Comparison of ENCODE assay signal across 7 cellular contexts in genomic region chr9:92145784-92146183, GRCh38. TPM values are rescaled to one million over a fixed set of nuclear protein-coding genes. Genes with fewer than 3 reads are reported as not detected.
DNase-seq lines count a peak whose midpoint lies in the region; TF ChIP-seq lines count a peak whose summit lies in the region.
"Not testable (repeated sequence)": the region's sequence is repeated elsewhere in the genome, so short reads cannot be mapped to it uniquely, and the experiment has no call there.

No MANE protein-coding gene starts in this region.

- intact Hi-C loops in activated T-helper 1 cell treated with anti-CD3 and anti-CD28 coated beads, Interleukin-12 subunit alpha, Interleukin-12 subunit beta, Interleukin-2, Interleukin-4 antibody, amounts not matched to agents 30 ng/mL and 10 ng/mL and 1 ng/mL, durations not matched to agents 14 hours and 24 hours and 36 hours (cut with micrococcal nuclease); uterus (cut with DNase I; ENCODE audit: low total_unique reads): not testable (repeated sequence)
- intact Hi-C loops in MCF 10A (cut with micrococcal nuclease): loop anchor here (10.0 kb wide), 1 partner anchor 59 kb away; no protein-coding TSS in a partner anchor

- not testable (repeated sequence) for H3K9me3 Mint-ChIP-seq in T-helper 1 cell treated with Interleukin-12 subunit alpha and Interleukin-12 subunit beta and Interleukin-4 antibody, amounts not matched to agents 30 μg/mL and 1 μg/mL, for 36 hours; activated T-helper 1 cell treated with anti-CD3 and anti-CD28 coated beads, Interleukin-12 subunit alpha, Interleukin-12 subunit beta, Interleukin-2, Interleukin-4 antibody, amounts not matched to agents 30 ng/mL and 10 ng/mL and 1 ng/mL, durations not matched to agents 14 hours and 24 hours and 36 hours; MCF 10A (ENCODE audit: unreplicated experiment); mesothelial cell of epicardium; osteocyte (ENCODE audit: unreplicated experiment)

- H3K9me3 ChIP-seq in BLaER1 treated with 17β-estradiol and CSF1 and Interleukin-3, amounts not matched to agents 10 nM and 100 nM (replicated peaks in 1 of 11); uterus: not testable (repeated sequence)

- H3K27ac ChIP-seq in BLaER1 treated with 17β-estradiol and CSF1 and Interleukin-3, amounts not matched to agents 10 nM and 100 nM: not testable (repeated sequence)
- H3K27ac ChIP-seq in uterus: peak overlapping the region; percentile 87

- peaks cover 21 to 33% (median 28%) of the 10 kb centered on the region in 10 experiments for H3K4me1 ChIP-seq in BLaER1 treated with 17β-estradiol and CSF1 and Interleukin-3, amounts not matched to agents 10 nM and 100 nM
- H3K4me1 ChIP-seq in uterus: not testable (repeated sequence)

- H3K27ac Mint-ChIP-seq in T-helper 1 cell treated with Interleukin-12 subunit alpha and Interleukin-12 subunit beta and Interleukin-4 antibody, amounts not matched to agents 30 μg/mL and 1 μg/mL, for 36 hours: peak overlapping the region; percentile 61
- peak overlapping the region; percentile 61 for H3K27ac Mint-ChIP-seq in activated T-helper 1 cell treated with anti-CD3 and anti-CD28 coated beads, Interleukin-12 subunit alpha, Interleukin-12 subunit beta, Interleukin-2, Interleukin-4 antibody, amounts not matched to agents 30 ng/mL and 10 ng/mL and 1 ng/mL, durations not matched to agents 14 hours and 24 hours and 36 hours
- H3K27ac Mint-ChIP-seq in MCF 10A (ENCODE audit: low read depth, unreplicated experiment): peak overlapping the region; percentile 49
- H3K27ac Mint-ChIP-seq in mesothelial cell of epicardium: peak overlapping the region; percentile 57
- H3K27ac Mint-ChIP-seq in osteocyte (ENCODE audit: unreplicated experiment): peak overlapping the region; percentile 97

- not testable (repeated sequence) for TF ChIP-seq CTCF in MCF 10A (IDR thresholded peaks at IDR 0.05; ENCODE audit: unreplicated experiment); mesothelial cell of epicardium (IDR thresholded peaks at IDR 0.05; ENCODE audit: unreplicated experiment); osteocyte (IDR thresholded peaks at IDR 0.05); uterus (IDR thresholded peaks at IDR 0.05)

- CTCF ChIA-PET in MCF 10A (lab: Yijun Ruan, JAX): interaction anchor here (0.6 to 2.5 kb wide), 6 partner anchors 8 to 100 kb away, joined by 3 to 10 read pairs (median 4); no protein-coding TSS in a partner anchor

- not testable (repeated sequence) for H3K4me1 Mint-ChIP-seq in T-helper 1 cell treated with Interleukin-12 subunit alpha and Interleukin-12 subunit beta and Interleukin-4 antibody, amounts not matched to agents 30 μg/mL and 1 μg/mL, for 36 hours (ENCODE audit: low read depth)
- peaks cover 17% of the 10 kb centered on the region for H3K4me1 Mint-ChIP-seq in activated T-helper 1 cell treated with anti-CD3 and anti-CD28 coated beads, Interleukin-12 subunit alpha, Interleukin-12 subunit beta, Interleukin-2, Interleukin-4 antibody, amounts not matched to agents 30 ng/mL and 10 ng/mL and 1 ng/mL, durations not matched to agents 14 hours and 24 hours and 36 hours (ENCODE audit: low read depth)
- H3K4me1 Mint-ChIP-seq in MCF 10A (ENCODE audit: insufficient read depth, unreplicated experiment): peaks cover 34% of the 10 kb centered on the region
- H3K4me1 Mint-ChIP-seq in mesothelial cell of epicardium: peaks cover 43% of the 10 kb centered on the region
- H3K4me1 Mint-ChIP-seq in osteocyte (ENCODE audit: unreplicated experiment): peaks cover 58% of the 10 kb centered on the region

- H3K4me2 ChIP-seq in BLaER1 treated with 17β-estradiol and CSF1 and Interleukin-3, amounts not matched to agents 10 nM and 100 nM: peak overlapping the region in 7 of 11 experiments; percentile 72 to 93 (median 79); a peak in 12 of 22 replicates

- H3K36me3 ChIP-seq in BLaER1 treated with 17β-estradiol and CSF1 and Interleukin-3, amounts not matched to agents 10 nM and 100 nM; uterus: not testable (repeated sequence)

- not testable (repeated sequence) for H3K4me3 ChIP-seq in BLaER1 treated with 17β-estradiol and CSF1 and Interleukin-3, amounts not matched to agents 10 nM and 100 nM; uterus

- peaks cover 22 to 34% (median 31%) of the 10 kb centered on the region in 11 experiments for H3K27me3 ChIP-seq in BLaER1 treated with 17β-estradiol and CSF1 and Interleukin-3, amounts not matched to agents 10 nM and 100 nM
- H3K27me3 ChIP-seq in uterus: not testable (repeated sequence)

- peaks cover 26% of the 10 kb centered on the region for H3K27me3 Mint-ChIP-seq in T-helper 1 cell treated with Interleukin-12 subunit alpha and Interleukin-12 subunit beta and Interleukin-4 antibody, amounts not matched to agents 30 μg/mL and 1 μg/mL, for 36 hours (ENCODE audit: low read depth)
- peaks cover 27% of the 10 kb centered on the region for H3K27me3 Mint-ChIP-seq in activated T-helper 1 cell treated with anti-CD3 and anti-CD28 coated beads, Interleukin-12 subunit alpha, Interleukin-12 subunit beta, Interleukin-2, Interleukin-4 antibody, amounts not matched to agents 30 ng/mL and 10 ng/mL and 1 ng/mL, durations not matched to agents 14 hours and 24 hours and 36 hours (ENCODE audit: insufficient read depth)
- not testable (repeated sequence) for H3K27me3 Mint-ChIP-seq in MCF 10A (ENCODE audit: insufficient read depth, unreplicated experiment); mesothelial cell of epicardium (ENCODE audit: low read depth); osteocyte (ENCODE audit: unreplicated experiment)

- TF ChIP-seq POLR2A in uterus (IDR thresholded peaks at IDR 0.05): not testable (repeated sequence)

- not testable (repeated sequence) for H3K9ac ChIP-seq in BLaER1 treated with 17β-estradiol and CSF1 and Interleukin-3, amounts not matched to agents 10 nM and 100 nM

- BruUV-seq in MCF 10A (replicated peaks; lab: Mats Ljungman, UMichigan): not testable (repeated sequence)

- DNase-seq in activated T-helper 1 cell treated with anti-CD3 and anti-CD28 coated beads, Interleukin-12 subunit alpha, Interleukin-12 subunit beta, Interleukin-2, Interleukin-4 antibody, amounts not matched to agents 30 ng/mL and 10 ng/mL and 1 ng/mL, durations not matched to agents 14 hours and 24 hours and 36 hours (ENCODE audit: low spot score); MCF 10A (ENCODE audit: unreplicated experiment); mesothelial cell of epicardium (ENCODE audit: low spot score in 2 of 2, unreplicated experiment in 2 of 2); osteocyte (ENCODE audit: extremely low spot score, unreplicated experiment); uterus: not testable (repeated sequence)

- peak overlapping the region; percentile 22 for H3K4me3 Mint-ChIP-seq in T-helper 1 cell treated with Interleukin-12 subunit alpha and Interleukin-12 subunit beta and Interleukin-4 antibody, amounts not matched to agents 30 μg/mL and 1 μg/mL, for 36 hours
- not testable (repeated sequence) for H3K4me3 Mint-ChIP-seq in activated T-helper 1 cell treated with anti-CD3 and anti-CD28 coated beads, Interleukin-12 subunit alpha, Interleukin-12 subunit beta, Interleukin-2, Interleukin-4 antibody, amounts not matched to agents 30 ng/mL and 10 ng/mL and 1 ng/mL, durations not matched to agents 14 hours and 24 hours and 36 hours; MCF 10A (ENCODE audit: unreplicated experiment); mesothelial cell of epicardium; osteocyte (ENCODE audit: unreplicated experiment)

- H4K20me1 ChIP-seq in BLaER1 treated with 17β-estradiol and CSF1 and Interleukin-3, amounts not matched to agents 10 nM and 100 nM: not testable (repeated sequence)

- POLR2A ChIA-PET in MCF 10A (lab: Yijun Ruan, JAX): not testable (repeated sequence)

- not testable (repeated sequence) for H3K36me3 Mint-ChIP-seq in T-helper 1 cell treated with Interleukin-12 subunit alpha and Interleukin-12 subunit beta and Interleukin-4 antibody, amounts not matched to agents 30 μg/mL and 1 μg/mL, for 36 hours (ENCODE audit: low read depth); activated T-helper 1 cell treated with anti-CD3 and anti-CD28 coated beads, Interleukin-12 subunit alpha, Interleukin-12 subunit beta, Interleukin-2, Interleukin-4 antibody, amounts not matched to agents 30 ng/mL and 10 ng/mL and 1 ng/mL, durations not matched to agents 14 hours and 24 hours and 36 hours (ENCODE audit: low read depth); MCF 10A (ENCODE audit: insufficient read depth, unreplicated experiment); mesothelial cell of epicardium; osteocyte (ENCODE audit: unreplicated experiment)

RNA-seq across cellular contexts. Expression of gene SPTLC1, which starts 30.6 kb away (rescaled TPM):
- total RNA-seq in activated T-helper 1 cell treated with anti-CD3 and anti-CD28 coated beads, Interleukin-12 subunit alpha, Interleukin-12 subunit beta, Interleukin-2, Interleukin-4 antibody, amounts not matched to agents 30 ng/mL and 10 ng/mL and 1 ng/mL, durations not matched to agents 14 hours and 24 hours and 36 hours: 60.2 and 62.3 TPM in 2 replicates
- total RNA-seq in MCF 10A (2022): 65.5 and 68.0 TPM in 2 replicates
- 74.6 to 77.7 TPM (median 77.7 TPM) in 3 replicates for total RNA-seq in mesothelial cell of epicardium
- 90.7 and 93.9 TPM in 2 replicates for total RNA-seq in osteocyte
- total RNA-seq in uterus: 100 to 1,000 TPM in 1 of 4 donors, 10 to 100 TPM in 3; 42.9 to 153 (median 70.8) TPM
